9 cellular contexts compared by ENCODE assay signal in genomic region chr11:128859563-128860441, GRCh38. TPM values are rescaled to one million over a fixed set of nuclear protein-coding genes. Genes with fewer than 3 reads are reported as not detected.
DNase-seq lines count a peak whose midpoint lies in the region; ATAC-seq lines count a peak whose summit lies in the region.
"Had no signal": no experiment of that assay in that cellular context is flagged by ENCODE, and none has a peak within 500 bp of the region (broad histone marks: within the 10 kb centered on the region; RNA-seq: fewer than 3 reads in every experiment).

No MANE protein-coding gene starts in this region.

- H2BK15ac ChIP-seq in mesendoderm (replicated peaks; ENCODE audit: low read depth), result no peak overlapping the region

- H3K79me2 ChIP-seq in mesendoderm (ENCODE audit: control insufficient read depth, insufficient read depth, low read length), result no peaks in the 10 kb centered on the region

- H3K36me3 Mint-ChIP-seq in activated CD4-positive, alpha-beta T cell treated with anti-CD3 and anti-CD28 coated beads for 36 hours (ENCODE audit: low read depth), result no peaks in the 10 kb centered on the region
- H3K36me3 Mint-ChIP-seq: activated naive CD4-positive, alpha-beta T cell treated with anti-CD3 and anti-CD28 coated beads, Interleukin-2, amount 50 U/mL, for 24 hours had no signal

- no peak overlapping the region for H2AK5ac ChIP-seq in mesendoderm (ENCODE audit: low read length)

- DNase-seq in GM03348 (ENCODE audit: low spot score), result peak; percentile 60
- DNase-seq in Kasumi-1 (lab: John Stamatoyannopoulos, UW), result peak; percentile 51 to 57
- peak; percentile 89 for DNase-seq in activated CD4-positive, alpha-beta T cell treated with anti-CD3 and anti-CD28 coated beads for 36 hours
- peak; percentile 86 for DNase-seq in dermis blood vessel endothelial cell
- peak; percentile 85 for DNase-seq in mesendoderm
- DNase-seq in stimulated activated CD8-positive, alpha-beta memory T cell treated with anti-CD3 and anti-CD28 coated beads, Interleukin-4, amount 100 ng/mL, for 24 hours (ENCODE audit: low read depth), result peak; percentile 52
- DNase-seq in NCI-H446 treated with DMSO at 0.1 percent for 48 hours (lab: John Stamatoyannopoulos, UW), result no peak

- no peak overlapping the region for H2BK5ac ChIP-seq in mesendoderm (ENCODE audit: low read length)

- ATAC-seq in GM21786 (IDR thresholded peaks at IDR 0.05; ENCODE audit: unreplicated experiment), result peak; percentile 93
- peak; percentile 96 for ATAC-seq in activated CD4-positive, alpha-beta T cell treated with anti-CD3 and anti-CD28 coated beads for 36 hours

- H4K5ac ChIP-seq in mesendoderm (ENCODE audit: low read length), result no peak overlapping the region

- H3K27ac ChIP-seq in mesendoderm (ENCODE audit: low read depth, low read length), result no peak overlapping the region

- peaks cover 4% of the 10 kb centered on the region for H3K4me1 Mint-ChIP-seq in activated CD4-positive, alpha-beta T cell treated with anti-CD3 and anti-CD28 coated beads for 36 hours

- H3K18ac ChIP-seq in mesendoderm (ENCODE audit: low read length), result no peak overlapping the region

- H3K27me3 ChIP-seq in mesendoderm (ENCODE audit: insufficient read depth, low read length, poor library complexity), result no peaks in the 10 kb centered on the region

- no peak overlapping the region for H2BK120ac ChIP-seq in mesendoderm (ENCODE audit: low read depth, low read length)

- H3K36me3 ChIP-seq in mesendoderm (ENCODE audit: control insufficient read depth, insufficient read depth, low read length), result no peaks in the 10 kb centered on the region

- H3K27ac Mint-ChIP-seq in activated CD4-positive, alpha-beta T cell treated with anti-CD3 and anti-CD28 coated beads for 36 hours, result no peak overlapping the region
- H3K27ac Mint-ChIP-seq: activated naive CD4-positive, alpha-beta T cell treated with anti-CD3 and anti-CD28 coated beads, Interleukin-2, amount 50 U/mL, for 24 hours had no signal

- H3K4me2 ChIP-seq in mesendoderm (ENCODE audit: low read length), result no peak overlapping the region

- H3K27me3 Mint-ChIP-seq in activated CD4-positive, alpha-beta T cell treated with anti-CD3 and anti-CD28 coated beads for 36 hours, result no peaks in the 10 kb centered on the region

- no peak overlapping the region for H3K4me3 Mint-ChIP-seq in activated CD4-positive, alpha-beta T cell treated with anti-CD3 and anti-CD28 coated beads for 36 hours
- H3K4me3 Mint-ChIP-seq: activated naive CD4-positive, alpha-beta T cell treated with anti-CD3 and anti-CD28 coated beads, Interleukin-2, amount 50 U/mL, for 24 hours had no signal

- CTCF ChIA-PET in activated CD4-positive, alpha-beta T cell treated with anti-CD3 and anti-CD28 coated beads for 36 hours (lab: Charles Lee), result interaction anchor here (0.6 to 3.7 kb wide), 18 partner anchors 11 to 828 kb away, joined by 3 to 26 read pairs (median 4); no protein-coding TSS in a partner anchor

- no peak overlapping the region for H3K4ac ChIP-seq in mesendoderm (ENCODE audit: low read depth, low read length)

- intact Hi-C loops in activated CD4-positive, alpha-beta T cell treated with anti-CD3 and anti-CD28 coated beads for 36 hours (cut with DNase I, micrococcal nuclease), result loop anchor here (1.0 to 10.0 kb wide), 5 partner anchors 688 to 1015 kb away; no protein-coding TSS in a partner anchor

- H3K9me3 Mint-ChIP-seq in activated CD4-positive, alpha-beta T cell treated with anti-CD3 and anti-CD28 coated beads for 36 hours (ENCODE audit: low read depth), result no peaks in the 10 kb centered on the region
- H3K9me3 Mint-ChIP-seq: activated naive CD4-positive, alpha-beta T cell treated with anti-CD3 and anti-CD28 coated beads, Interleukin-2, amount 50 U/mL, for 24 hours had no signal

- POLR2A ChIA-PET in activated CD4-positive, alpha-beta T cell treated with anti-CD3 and anti-CD28 coated beads for 36 hours (lab: Charles Lee), result no interaction called here

- H4K8ac ChIP-seq in mesendoderm (ENCODE audit: low read depth, low read length), result no peak overlapping the region

- no peak overlapping the region for H3K23ac ChIP-seq in mesendoderm (ENCODE audit: low read length)

- no peaks in the 10 kb centered on the region for H3K4me1 ChIP-seq in mesendoderm (ENCODE audit: control insufficient read depth, low read depth, low read length)

- H3K9ac ChIP-seq in mesendoderm (ENCODE audit: low read length), result no peak overlapping the region

- H3K79me1 ChIP-seq in mesendoderm (ENCODE audit: low read length), result no peaks in the 10 kb centered on the region

- H3K56ac ChIP-seq in mesendoderm (ENCODE audit: low read length), result no peak overlapping the region

- WGBS in mesendoderm (ENCODE audit: extremely low coverage, insufficient coverage, low lambda C conversion rate), result no CpG with 5 or more reads among the region's 33 CpGs

- no peak overlapping the region for H3K4me3 ChIP-seq in mesendoderm (ENCODE audit: low read length)

RNA-seq across cellular contexts. Expression of gene KCNJ1, which starts 7.3 kb away (rescaled TPM):
- total RNA-seq in activated CD4-positive, alpha-beta T cell treated with anti-CD3 and anti-CD28 coated beads for 36 hours, result not detected
- total RNA-seq in dermis blood vessel endothelial cell, result 0.23 and 0.34 TPM in 2 replicates
- 0.01 TPM for polyA plus RNA-seq in mesendoderm (2013, experiment 1 of 2)
- 0.03 TPM for polyA plus RNA-seq in mesendoderm (2013, experiment 2 of 2)

RNA-seq across cellular contexts. Expression of gene KCNJ5, which starts 31.4 kb away (rescaled TPM):
- not detected for total RNA-seq in activated CD4-positive, alpha-beta T cell treated with anti-CD3 and anti-CD28 coated beads for 36 hours
- total RNA-seq in dermis blood vessel endothelial cell, result 0.14 TPM in 1 of 2 replicates, not detected in the other
- 0.11 TPM for polyA plus RNA-seq in mesendoderm (2013, experiment 1 of 2)
- 0.13 TPM for polyA plus RNA-seq in mesendoderm (2013, experiment 2 of 2)
